Comparison of ENCODE assay signal across 17 cellular contexts in genomic region chr4:108427946-108428345, GRCh38.
"Had no signal": no experiment of that assay in that cellular context is flagged by ENCODE, and none has a peak within 500 bp of the region (broad histone marks: within the 10 kb centered on the region; RNA-seq: fewer than 3 reads in every experiment).

No MANE protein-coding gene starts in this region.

- H3K27ac Mint-ChIP-seq: activated CD4-positive, alpha-beta T cell treated with anti-CD3 and anti-CD28 coated beads, Interleukin-2, amount 10 ng/mL, durations not matched to agents 7 days and 5 days had no signal

- DNase-seq: activated CD4-positive, alpha-beta T cell treated with anti-CD3 and anti-CD28 coated beads, Interleukin-2, amount 10 ng/mL, durations not matched to agents 7 days and 5 days; activated naive CD4-positive, alpha-beta T cell; amniotic stem cell; body of pancreas; caudate nucleus; colonic mucosa; heart right ventricle; ovary; right lobe of liver; stimulated activated CD4-positive, alpha-beta T cell treated with anti-CD3 and anti-CD28 coated beads, Interleukin-12 subunit alpha, Interleukin-12 subunit beta, amount 100 ng/mL, for 4 hours; stimulated activated CD4-positive, alpha-beta T cell treated with anti-CD3 and anti-CD28 coated beads, Interleukin-2, amount 100 ng/mL, for 24 hours; stomach; SW 1271; testis; upper lobe of left lung had no signal

- H3K4me3 ChIP-seq: body of pancreas, colonic mucosa, heart right ventricle, lung, ovary, right lobe of liver, stomach, testis, upper lobe of left lung had no signal

- H3K9me3 ChIP-seq: body of pancreas, colonic mucosa, right lobe of liver, stomach, testis, upper lobe of left lung had no signal

- ATAC-seq: body of pancreas, esophagus mucosa, heart right ventricle, right lobe of liver had no signal

- H3K36me3 ChIP-seq: colonic mucosa, heart right ventricle, ovary, right lobe of liver, stomach, upper lobe of left lung had no signal

- H3K27ac ChIP-seq: body of pancreas, colonic mucosa, heart right ventricle, ovary, right lobe of liver, stomach, testis, upper lobe of left lung had no signal

- H3K4me3 Mint-ChIP-seq: activated CD4-positive, alpha-beta T cell treated with anti-CD3 and anti-CD28 coated beads, Interleukin-2, amount 10 ng/mL, durations not matched to agents 7 days and 5 days had no signal

- H3K27me3 ChIP-seq: body of pancreas, colonic mucosa, heart right ventricle, ovary, right lobe of liver, stomach, testis, upper lobe of left lung had no signal

- H3K4me1 ChIP-seq: body of pancreas, colonic mucosa, heart right ventricle, right lobe of liver, stomach, testis, upper lobe of left lung had no signal
